ENCODE assay signal across 17 cellular contexts in the genomic region with DNA sequence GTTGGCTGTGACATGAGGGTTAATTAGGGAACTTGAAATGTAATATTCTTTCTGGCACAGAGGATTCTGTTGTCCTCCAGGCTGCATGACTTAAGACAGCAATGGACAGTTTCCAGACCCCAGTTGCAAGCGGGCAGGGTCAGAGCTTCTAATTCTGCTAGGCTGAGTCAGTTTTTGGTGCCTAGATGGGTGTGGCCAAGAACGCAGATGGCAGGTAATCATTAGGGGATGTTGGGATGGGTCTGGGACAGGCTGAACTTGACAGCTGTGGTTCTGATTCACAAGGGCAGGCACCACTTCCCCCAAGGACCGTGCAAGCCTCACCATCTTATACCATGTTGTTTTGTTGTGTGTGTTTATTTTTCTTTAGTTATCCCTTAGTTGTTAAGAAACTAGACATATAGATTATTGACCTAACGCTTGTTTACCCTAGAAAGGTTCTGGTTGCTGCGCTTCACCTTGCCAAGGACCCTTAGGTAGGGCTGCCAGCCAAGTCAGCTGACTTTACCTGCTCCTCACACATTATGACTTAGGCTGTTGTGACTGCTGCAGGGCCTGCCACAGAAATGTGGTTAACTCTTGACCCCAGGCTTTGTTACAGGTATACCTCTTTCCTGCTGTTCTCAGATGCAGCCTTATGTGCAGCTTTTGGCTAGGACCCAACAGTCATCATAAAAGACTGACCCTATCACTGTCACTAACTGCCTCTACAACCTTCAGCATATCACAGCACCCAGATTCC.
DNase-seq lines count a peak whose midpoint lies in the region; ATAC-seq, FAIRE-seq and TF ChIP-seq lines count a peak whose summit lies in the region.
"Had no signal": no experiment of that assay in that cellular context is flagged by ENCODE, and none has a peak within 500 bp of the region (broad histone marks: within the 10 kb centered on the region; RNA-seq: fewer than 3 reads in every experiment).

No MANE protein-coding gene starts in this region.

- H3K27ac ChIP-seq in small intestine (ENCODE audit: low read depth in 1 of 2, low read length in 1 of 2) (no peak overlapping the region), mesendoderm (ENCODE audit: low read depth, low read length) (no peak overlapping the region)

- no peak overlapping the region for H3K23ac ChIP-seq in mesendoderm (ENCODE audit: low read length)

- ATAC-seq in GM19035 (IDR thresholded peaks at IDR 0.05; ENCODE audit: unreplicated experiment), result no peak
- ATAC-seq: stimulated activated memory B cell treated with anti-CD40 and anti-IgM and Interleukin-4, amounts not matched to agents 10 μg/mL and 1 μg/mL and 100 μg/mL, for 72 hours had no signal

- DNase-seq in activated gamma-delta T cell treated with Interleukin-2 at 50 U/mL for 16 hours (peak; percentile 10), activated gamma-delta T cell (lab: John Stamatoyannopoulos, UW) (no peak), NCI-H2029 treated with DMSO at 0.1 percent for 48 hours (lab: John Stamatoyannopoulos, UW) (peak; percentile 74), cardiac fibroblast (ENCODE audit: low read depth in 2 of 2) (peak; percentile 21 to 30), small intestine (peak; percentile 25), mesendoderm (no peak), cerebellar cortex (ENCODE audit: low spot score) (no peak)
- DNase-seq: activated CD4-positive, alpha-beta T cell treated with anti-CD3 and anti-CD28 coated beads for 4 hours; AML-193; caudate nucleus; erythroblast; NCI-H1436; SW 1271 had no signal

- no peak overlapping the region for H3K4me2 ChIP-seq in mesendoderm (ENCODE audit: low read length)

- no peak overlapping the region for H2BK5ac ChIP-seq in mesendoderm (ENCODE audit: low read length)

- no peak overlapping the region for H3K56ac ChIP-seq in mesendoderm (ENCODE audit: low read length)

- H4K8ac ChIP-seq in mesendoderm (ENCODE audit: low read depth, low read length), result no peak overlapping the region

- no peak overlapping the region for H3K18ac ChIP-seq in mesendoderm (ENCODE audit: low read length)

- H3K79me2 ChIP-seq in mesendoderm (ENCODE audit: control insufficient read depth, insufficient read depth, low read length), result no peaks in the 10 kb centered on the region

- no peak overlapping the region for H4K5ac ChIP-seq in mesendoderm (ENCODE audit: low read length)

- H3K4ac ChIP-seq in mesendoderm (ENCODE audit: low read depth, low read length), result no peak overlapping the region

- H3K4me1 ChIP-seq in small intestine (ENCODE audit: control insufficient read depth in 2 of 2, insufficient read depth in 1 of 2, low read depth in 1 of 2, low read length in 1 of 2), result no peaks in the 10 kb centered on the region
- H3K4me1 ChIP-seq in mesendoderm (ENCODE audit: control insufficient read depth, low read depth, low read length), result no peaks in the 10 kb centered on the region

- H2AK5ac ChIP-seq in mesendoderm (ENCODE audit: low read length), result no peak overlapping the region

- H3K9ac ChIP-seq in mesendoderm (ENCODE audit: low read length), result no peak overlapping the region

- H3K9me3 ChIP-seq in small intestine (ENCODE audit: control insufficient read depth, low read depth), result no peaks in the 10 kb centered on the region

- FAIRE-seq in small intestine (lab: Jason Lieb, UNC), result no peak
- FAIRE-seq: GM18507, HTR-8/SVneo had no signal

- H3K36me3 ChIP-seq in small intestine (ENCODE audit: control insufficient read depth in 2 of 2, insufficient read depth in 2 of 2, low read length in 2 of 2) (no peaks in the 10 kb centered on the region), mesendoderm (ENCODE audit: control insufficient read depth, insufficient read depth, low read length) (no peaks in the 10 kb centered on the region)

- no peak overlapping the region for H2BK15ac ChIP-seq in mesendoderm (replicated peaks; ENCODE audit: low read depth)

- no peak overlapping the region for H2BK120ac ChIP-seq in mesendoderm (ENCODE audit: low read depth, low read length)

- no peaks in the 10 kb centered on the region for H3K79me1 ChIP-seq in mesendoderm (ENCODE audit: low read length)

- H3K27me3 ChIP-seq in small intestine (ENCODE audit: control insufficient read depth in 2 of 2, insufficient read depth in 2 of 2, low read length in 2 of 2), result no peaks in the 10 kb centered on the region
- H3K27me3 ChIP-seq in mesendoderm (ENCODE audit: insufficient read depth, low read length, poor library complexity), result no peaks in the 10 kb centered on the region

- H3K4me3 ChIP-seq in cardiac fibroblast (replicated peaks in 1 of 2; ENCODE audit: low read depth in 2 of 2, low read length in 2 of 2), result no peak overlapping the region
- no peak overlapping the region for H3K4me3 ChIP-seq in small intestine (ENCODE audit: low read depth in 1 of 2, low read length in 2 of 2)
- no peak overlapping the region for H3K4me3 ChIP-seq in mesendoderm (ENCODE audit: low read length)

- no peak for TF ChIP-seq CTCF in cardiac fibroblast (IDR thresholded peaks at IDR 0.05; ENCODE audit: low read depth, low read length)

- WGBS in small intestine, 3 donors, result 69 to 78% (median 72%) methylated on average over 5 of the region's 5 CpGs
- no CpG with 5 or more reads among the region's 5 CpGs for WGBS in mesendoderm (ENCODE audit: extremely low coverage, insufficient coverage, low lambda C conversion rate)

Comparison
In these comparisons a context has a peak if more than half of its experiments do, and no peak if none do; other contexts are left out.
1. DNase-seq: peak in activated gamma-delta T cell treated with Interleukin-2 at 50 U/mL for 16 hours (single experiment), NCI-H2029 treated with DMSO at 0.1 percent for 48 hours (single experiment), cardiac fibroblast (2 of 2) and small intestine (single experiment); none in activated gamma-delta T cell (single experiment), mesendoderm (single experiment) and cerebellar cortex (single experiment).